Comparison of ENCODE assay signal across 9 cellular contexts in genomic region chr12:1804545-1805332, GRCh38. TPM values are rescaled to one million over a fixed set of nuclear protein-coding genes. Genes with fewer than 3 reads are reported as not detected.
DNase-seq lines count a peak whose midpoint lies in the region; ATAC-seq and FAIRE-seq lines count a peak whose summit lies in the region.
"Had no signal": no experiment of that assay in that cellular context is flagged by ENCODE, and none has a peak within 500 bp of the region (broad histone marks: within the 10 kb centered on the region; RNA-seq: fewer than 3 reads in every experiment).

No MANE protein-coding gene starts in this region.

- H3K27ac ChIP-seq in CD8-positive, alpha-beta memory T cell (ENCODE audit: low read depth, low read length): no peak overlapping the region

- no peaks in the 10 kb centered on the region for H3K27me3 Mint-ChIP-seq in CD8-positive, alpha-beta memory T cell
- H3K27me3 Mint-ChIP-seq in activated CD8-positive, alpha-beta memory T cell treated with anti-CD3 and anti-CD28 coated beads, Interleukin-2, amount 10 ng/mL, durations not matched to agents 7 days and 5 days: no peaks in the 10 kb centered on the region

- peak overlapping the region in 5 of 7 donors; percentile 1 to 68 (median 52) for H3K4me3 Mint-ChIP-seq in CD8-positive, alpha-beta memory T cell
- no peak overlapping the region for H3K4me3 Mint-ChIP-seq in activated CD8-positive, alpha-beta memory T cell treated with anti-CD3 and anti-CD28 coated beads, Interleukin-2, amount 10 ng/mL, durations not matched to agents 7 days and 5 days

- H3K9me3 Mint-ChIP-seq in CD8-positive, alpha-beta memory T cell: no peaks in the 10 kb centered on the region
- H3K9me3 Mint-ChIP-seq in activated CD8-positive, alpha-beta memory T cell treated with anti-CD3 and anti-CD28 coated beads, Interleukin-2, amount 10 ng/mL, durations not matched to agents 7 days and 5 days (ENCODE audit: low read depth): no peaks in the 10 kb centered on the region

- POLR2A ChIA-PET in CD8-positive, alpha-beta memory T cell (lab: Charles Lee): no interaction called here

- no peaks in the 10 kb centered on the region for H3K36me3 ChIP-seq in CD8-positive, alpha-beta memory T cell (ENCODE audit: insufficient read depth, low read length)

- CTCF ChIA-PET in CD8-positive, alpha-beta memory T cell (lab: Charles Lee): interaction anchor here (1.2 to 4.7 kb wide), 3 partner anchors 13 to 145 kb away, joined by 3 to 17 read pairs (median 4); no protein-coding TSS in a partner anchor
- CTCF ChIA-PET in activated CD8-positive, alpha-beta memory T cell treated with anti-CD3 and anti-CD28 coated beads, Interleukin-2, amount 10 ng/mL, durations not matched to agents 7 days and 5 days (lab: Charles Lee): interaction anchor here (1.0 to 1.7 kb wide), 3 partner anchors 11 to 135 kb away, joined by 3 to 4 read pairs (median 3); no protein-coding TSS in a partner anchor

- peak; percentile 72 to 92 (median 75) for DNase-seq in CD8-positive, alpha-beta memory T cell
- peak; percentile 84 for DNase-seq in HT-29 (ENCODE audit: low spot score)
- DNase-seq in NOMO-1 treated with dmso at 0.1 percent for 144 hours (lab: John Stamatoyannopoulos, UW; ENCODE audit: unreplicated experiment): peak; percentile 61
- peak; percentile 94 for DNase-seq in activated CD8-positive, alpha-beta memory T cell treated with anti-CD3 and anti-CD28 coated beads, Interleukin-2, amount 10 ng/mL, durations not matched to agents 7 days and 5 days
- DNase-seq in myocyte (ENCODE audit: low read depth): peak; percentile 81
- DNase-seq in stimulated activated CD8-positive, alpha-beta memory T cell treated with anti-CD3 and anti-CD28 coated beads, Interleukin-7, amount 100 ng/mL, for 1 hour (ENCODE audit: low read depth in 2 of 2): peak; percentile 66 to 67

- no peak overlapping the region for H3K4me3 ChIP-seq in CD8-positive, alpha-beta memory T cell (ENCODE audit: low read length)

- H3K36me3 Mint-ChIP-seq in CD8-positive, alpha-beta memory T cell: no peaks in the 10 kb centered on the region
- H3K36me3 Mint-ChIP-seq in activated CD8-positive, alpha-beta memory T cell treated with anti-CD3 and anti-CD28 coated beads, Interleukin-2, amount 10 ng/mL, durations not matched to agents 7 days and 5 days: no peaks in the 10 kb centered on the region

- no peaks in the 10 kb centered on the region for H3K9me3 ChIP-seq in CD8-positive, alpha-beta memory T cell (ENCODE audit: low read length)

- peak; percentile 46 for ATAC-seq in GM19468 (IDR thresholded peaks at IDR 0.05; ENCODE audit: extremely low read depth, unreplicated experiment)
- ATAC-seq in activated CD8-positive, alpha-beta memory T cell treated with anti-CD3 and anti-CD28 coated beads, Interleukin-2, amount 10 ng/mL, durations not matched to agents 7 days and 5 days: peak; percentile 98

- no peaks in the 10 kb centered on the region for H3K27me3 ChIP-seq in CD8-positive, alpha-beta memory T cell (ENCODE audit: insufficient read depth, low read length, poor library complexity, severe bottlenecking)

- peaks cover 6% of the 10 kb centered on the region for H3K4me1 ChIP-seq in CD8-positive, alpha-beta memory T cell (ENCODE audit: insufficient read depth, low read length)

- peak; percentile 70 for FAIRE-seq in endometrium (lab: Jason Lieb, UNC)
- FAIRE-seq: colon had no signal

- H3K4me1 Mint-ChIP-seq in CD8-positive, alpha-beta memory T cell: peaks cover 11 to 19% (median 13%) of the 10 kb centered on the region in 3 donors
- H3K4me1 Mint-ChIP-seq in activated CD8-positive, alpha-beta memory T cell treated with anti-CD3 and anti-CD28 coated beads, Interleukin-2, amount 10 ng/mL, durations not matched to agents 7 days and 5 days: peaks cover 19% of the 10 kb centered on the region

- H3K27ac Mint-ChIP-seq in CD8-positive, alpha-beta memory T cell: peak overlapping the region in 7 of 8 donors; percentile 54 to 88 (median 85)
- peak overlapping the region; percentile 70 for H3K27ac Mint-ChIP-seq in activated CD8-positive, alpha-beta memory T cell treated with anti-CD3 and anti-CD28 coated beads, Interleukin-2, amount 10 ng/mL, durations not matched to agents 7 days and 5 days

RNA-seq across cellular contexts. Expression of gene LRTM2, which starts 15.6 kb away (rescaled TPM):
- total RNA-seq in CD8-positive, alpha-beta memory T cell: under 1 TPM in 1 of 2 experiments, not detected in 1; 0.24 TPM
- not detected for polyA plus RNA-seq in CD8-positive, alpha-beta memory T cell
- total RNA-seq in HT-29 (2014; rRNA removed; shearing (Covaris generic)): not detected in 2 replicates
- not detected for total RNA-seq in activated CD8-positive, alpha-beta memory T cell treated with anti-CD3 and anti-CD28 coated beads, Interleukin-2, amount 10 ng/mL, durations not matched to agents 7 days and 5 days
- 0.11 TPM in 1 of 2 replicates, not detected in the other for total RNA-seq in myocyte
- polyA plus RNA-seq in myocyte (2012): not detected
